In the genomic region with DNA sequence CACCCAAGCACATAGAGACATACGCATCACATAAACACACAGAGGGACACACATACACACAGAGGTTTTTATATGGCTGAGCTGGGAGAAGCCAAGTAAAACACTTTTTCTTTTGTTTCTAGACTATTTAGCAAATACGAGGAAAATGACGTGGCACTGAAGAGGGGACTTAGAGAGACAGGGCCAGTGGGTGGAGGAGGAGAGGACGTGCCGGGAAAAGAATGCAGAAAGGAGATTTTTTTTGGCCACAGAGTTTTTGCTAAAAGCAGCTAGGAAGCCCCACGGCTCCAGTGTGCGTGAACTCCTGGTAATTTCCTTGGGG, we compare ENCODE assay signal across 8 cellular contexts.
DNase-seq lines count a peak whose midpoint lies in the region; ATAC-seq lines count a peak whose summit lies in the region.

No MANE protein-coding gene starts in this region.

- peak overlapping the region; percentile 63 for H3K4me2 ChIP-seq in trophoblast cell (ENCODE audit: low read length)

- peak overlapping the region; percentile 13 for H3K14ac ChIP-seq in trophoblast cell (ENCODE audit: low read length)

- no peak for DNase-seq in trophoblast cell
- no peak for DNase-seq in NCI-H2081 treated with DMSO at 0.1 percent for 48 hours (lab: John Stamatoyannopoulos, UW)
- DNase-seq in activated effector memory CD4-positive, alpha-beta T cell treated with anti-CD3 and anti-CD28 coated beads, Interleukin-2, amount 50 U/mL, for 16 hours: no peak

- peak overlapping the region; percentile 3 to 49 for H3K4me3 ChIP-seq in duodenal mucosa (ENCODE audit: low read depth in 1 of 2, low read length in 2 of 2)
- H3K4me3 ChIP-seq in trophoblast cell (ENCODE audit: low read depth, low read length): no peak overlapping the region

- no CpG with 5 or more reads among the region's 7 CpGs for WGBS in trophoblast cell (ENCODE audit: extremely low coverage, insufficient coverage, insufficient read length)

- peak overlapping the region; percentile 68 for H2BK5ac ChIP-seq in trophoblast cell (ENCODE audit: low read depth, low read length, poor library complexity)

- no peak overlapping the region for H2AK5ac ChIP-seq in trophoblast cell (ENCODE audit: low read length)

- H3K4me1 ChIP-seq in duodenal mucosa (ENCODE audit: control insufficient read depth in 1 of 2, insufficient read depth in 2 of 2, low read length in 2 of 2): peaks cover 0 to 9% of the 10 kb centered on the region in 2 donors
- H3K4me1 ChIP-seq in trophoblast cell (ENCODE audit: control insufficient read depth in 1 of 2, insufficient read depth in 2 of 2, low read length in 2 of 2): peaks cover 8 to 11% of the 10 kb centered on the region in 2 experiments

- no peak overlapping the region for H4K12ac ChIP-seq in trophoblast cell (ENCODE audit: low read depth, low read length)

- H4K91ac ChIP-seq in trophoblast cell (ENCODE audit: low read depth, low read length): peak overlapping the region; percentile 41

- H3K9ac ChIP-seq in duodenal mucosa (ENCODE audit: low read depth in 1 of 2, low read length in 2 of 2): peak overlapping the region; percentile 12 to 37
- no peak overlapping the region for H3K9ac ChIP-seq in trophoblast cell (ENCODE audit: low read length)

- H2BK120ac ChIP-seq in trophoblast cell (ENCODE audit: insufficient read depth, low read length, poor library complexity): peak overlapping the region; percentile 55

- H3K4ac ChIP-seq in trophoblast cell (ENCODE audit: low read depth, low read length): peak overlapping the region; percentile 19

- H3K36me3 ChIP-seq in duodenal mucosa (ENCODE audit: control insufficient read depth in 1 of 2, insufficient read depth in 2 of 2, low read length in 2 of 2): no peaks in the 10 kb centered on the region
- H3K36me3 ChIP-seq in trophoblast cell (ENCODE audit: control insufficient read depth in 1 of 2, insufficient read depth in 2 of 2, low read length in 2 of 2): no peaks in the 10 kb centered on the region

- no peak overlapping the region for H3K23ac ChIP-seq in trophoblast cell (ENCODE audit: low read length)

- H2AFZ ChIP-seq in trophoblast cell (ENCODE audit: insufficient read depth, low read length, poor library complexity): peak overlapping the region; percentile 32

- H3K79me1 ChIP-seq in trophoblast cell (ENCODE audit: low read length): peaks cover 16% of the 10 kb centered on the region

- no peaks in the 10 kb centered on the region for H3K79me2 ChIP-seq in trophoblast cell (ENCODE audit: control insufficient read depth, insufficient read depth, low read length, poor library complexity)

- H2BK12ac ChIP-seq in trophoblast cell (ENCODE audit: low read length): peak overlapping the region; percentile 27

- H3K27me3 ChIP-seq in duodenal mucosa (ENCODE audit: control insufficient read depth in 1 of 2, insufficient read depth in 2 of 2, low read length in 2 of 2): no peaks in the 10 kb centered on the region
- H3K27me3 ChIP-seq in trophoblast cell (ENCODE audit: insufficient read depth, low read length): no peaks in the 10 kb centered on the region

- H3K9me3 ChIP-seq in duodenal mucosa (ENCODE audit: control insufficient read depth in 1 of 2, low read length in 2 of 2) (no peaks in the 10 kb centered on the region), trophoblast cell (ENCODE audit: insufficient read depth, low read depth, low read length) (no peaks in the 10 kb centered on the region)

- peak overlapping the region; percentile 33 for H4K8ac ChIP-seq in trophoblast cell (ENCODE audit: low read depth, low read length)

- H3K27ac ChIP-seq in duodenal mucosa (ENCODE audit: low read depth, low read length) (peak overlapping the region; percentile 43), trophoblast cell (ENCODE audit: low read depth, low read length) (peak overlapping the region; percentile 98)

- no peak overlapping the region for H3K18ac ChIP-seq in trophoblast cell (ENCODE audit: low read length)

- ATAC-seq in GM19035 (IDR thresholded peaks at IDR 0.05; ENCODE audit: unreplicated experiment): peak; percentile 9
- ATAC-seq in HG03432 (IDR thresholded peaks at IDR 0.05; ENCODE audit: unreplicated experiment): peak; percentile 14
- ATAC-seq in GM18907 (IDR thresholded peaks at IDR 0.05; ENCODE audit: unreplicated experiment): no peak
- no peak for ATAC-seq in GM19351 (IDR thresholded peaks at IDR 0.05; ENCODE audit: unreplicated experiment)

Comparison
In these comparisons a context has a peak if more than half of its experiments do, and no peak if none do; other contexts are left out.
1. ATAC-seq: peak in GM19035 (single experiment) and HG03432 (single experiment); none in GM18907 (single experiment) and GM19351 (single experiment).